ENCODE assay signal across 1 cellular context in the genomic region with DNA sequence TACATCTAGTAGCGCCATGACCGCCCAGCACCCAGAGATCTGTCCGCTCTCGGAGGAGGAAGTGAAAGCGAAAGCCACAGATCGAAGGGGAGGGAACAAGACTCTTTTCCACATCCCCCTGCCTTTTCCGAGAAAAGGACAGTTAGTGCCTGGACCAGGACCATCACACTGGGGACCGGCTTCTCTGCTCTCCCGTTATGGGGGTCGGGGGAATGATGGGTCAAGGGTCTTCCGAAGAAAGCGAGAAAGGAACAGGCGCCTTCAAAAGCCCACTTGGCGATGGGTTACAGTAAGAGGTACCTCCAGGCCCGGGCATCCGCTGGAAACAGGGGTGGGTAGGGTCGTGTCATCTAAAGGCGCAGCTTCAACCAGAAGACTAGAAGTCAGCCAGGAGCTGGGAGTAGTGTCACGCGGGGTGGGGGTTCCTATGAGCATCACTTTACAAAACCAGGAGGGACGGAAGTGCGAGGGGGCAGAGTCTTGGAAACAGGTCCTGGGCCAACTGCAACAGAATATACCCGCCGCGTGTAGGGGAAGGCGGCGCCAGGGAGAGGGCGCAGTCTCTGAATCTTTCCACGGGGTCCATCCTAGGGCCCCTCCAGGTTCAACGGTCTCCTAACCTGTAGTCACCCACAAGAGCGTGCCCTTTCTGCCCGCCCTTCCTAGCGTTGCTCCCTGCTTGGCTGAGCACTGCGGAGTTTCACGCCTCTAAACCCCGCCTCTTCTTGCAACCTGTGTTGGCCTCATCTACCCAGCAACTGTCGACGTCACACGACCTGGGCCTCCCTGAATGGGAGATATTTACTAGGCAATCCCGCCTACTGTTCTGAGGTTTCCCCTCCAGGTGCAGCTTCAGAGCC.
TF ChIP-seq lines count a peak whose summit lies in the region.

Gene PSMB8 (minus strand): TSS at position 69 of the 860 bp plus-strand sequence. CDS start 51 bp downstream, at position 18.

TF ChIP-seq in HepG2, 621 proteins besides CTCF, POLR2A, EP300 and RAD21 (continued from another document and continues in another):
- no peak; the same call in 1 of the 2 replicates for TF ChIP-seq PATZ1 (CRISPR knock-in tag; IDR thresholded peaks at IDR 0.05)
- peak; percentile 62; the same call in 1 of the 2 replicates for TF ChIP-seq SNAI1 (CRISPR knock-in tag; IDR thresholded peaks at IDR 0.05; ENCODE audit: borderline replicate concordance)
- TF ChIP-seq ZNF160 (CRISPR knock-in tag; IDR thresholded peaks at IDR 0.05) = peak; percentile 53; the same call in 1 of the 2 replicates
- no peak for TF ChIP-seq PLRG1 (conservative IDR thresholded peaks at IDR 0.05)
- peak; percentile 84; the same call in 1 of the 2 replicates for TF ChIP-seq SRY (CRISPR knock-in tag; IDR thresholded peaks at IDR 0.05)
- TF ChIP-seq TFAP4 (IDR thresholded peaks at IDR 0.05; ENCODE audit: borderline replicate concordance, low read depth) = no peak
- no peak for TF ChIP-seq TIGD3 (CRISPR knock-in tag; IDR thresholded peaks at IDR 0.05; ENCODE audit: borderline replicate concordance)
- no peak for TF ChIP-seq ZBTB39 (CRISPR knock-in tag; IDR thresholded peaks at IDR 0.05)
- no peak for TF ChIP-seq SP1 (IDR thresholded peaks at IDR 0.05)
- peak; percentile 43; the same call in 1 of the 2 replicates for TF ChIP-seq SP1 (CRISPR knock-in tag; IDR thresholded peaks at IDR 0.05)
- TF ChIP-seq FOXM1 (CRISPR knock-in tag; IDR thresholded peaks at IDR 0.05) = no peak
- peak; percentile 100 for TF ChIP-seq RFXANK (CRISPR knock-in tag; IDR thresholded peaks at IDR 0.05)
- peak; percentile 96 for TF ChIP-seq CREM (IDR thresholded peaks at IDR 0.05)
- TF ChIP-seq CREM (CRISPR knock-in tag; IDR thresholded peaks at IDR 0.05) = peak; percentile 67; the same call in 1 of the 2 replicates
- 0 out of 2 replicates have a peak, but pooled peaks have one; percentile 20 for TF ChIP-seq GFI1 (CRISPR knock-in tag; IDR thresholded peaks at IDR 0.05; ENCODE audit: borderline replicate concordance)
- TF ChIP-seq POGZ (CRISPR knock-in tag; IDR thresholded peaks at IDR 0.05) = peak; percentile 24; the same call in 1 of the 2 replicates
- peak; percentile 57; the same call in 1 of the 2 replicates for TF ChIP-seq TGIF2 (CRISPR knock-in tag; IDR thresholded peaks at IDR 0.05)
- no peak for TF ChIP-seq JUND (CRISPR knock-in tag; IDR thresholded peaks at IDR 0.05)
- TF ChIP-seq, protein P1, sequence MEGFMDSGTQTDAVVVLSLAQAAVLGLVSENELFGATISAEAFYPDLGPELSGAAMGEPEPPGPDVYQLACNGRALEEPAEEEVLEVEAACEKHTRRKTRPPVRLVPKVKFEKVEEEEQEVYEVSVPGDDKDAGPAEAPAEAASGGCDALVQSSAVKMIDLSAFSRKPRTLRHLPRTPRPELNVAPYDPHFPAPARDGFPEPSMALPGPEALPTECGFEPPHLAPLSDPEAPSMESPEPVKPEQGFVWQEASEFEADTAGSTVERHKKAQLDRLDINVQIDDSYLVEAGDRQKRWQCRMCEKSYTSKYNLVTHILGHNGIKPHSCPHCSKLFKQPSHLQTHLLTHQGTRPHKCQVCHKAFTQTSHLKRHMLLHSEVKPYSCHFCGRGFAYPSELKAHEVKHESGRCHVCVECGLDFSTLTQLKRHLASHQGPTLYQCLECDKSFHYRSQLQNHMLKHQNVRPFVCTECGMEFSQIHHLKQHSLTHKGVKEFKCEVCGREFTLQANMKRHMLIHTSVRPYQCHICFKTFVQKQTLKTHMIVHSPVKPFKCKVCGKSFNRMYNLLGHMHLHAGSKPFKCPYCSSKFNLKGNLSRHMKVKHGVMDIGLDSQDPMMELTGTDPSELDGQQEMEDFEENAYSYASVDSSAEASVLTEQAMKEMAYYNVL (CRISPR knock-in tag; IDR thresholded peaks at IDR 0.05; ENCODE audit: borderline replicate concordance) = peak; percentile 49; the same call in 1 of the 2 replicates
- TF ChIP-seq CBX5 (CRISPR knock-in tag; IDR thresholded peaks at IDR 0.05; ENCODE audit: borderline replicate concordance) = 0 out of 2 replicates have a peak, but pooled peaks have one; percentile 19
- TF ChIP-seq SP4 (CRISPR knock-in tag; IDR thresholded peaks at IDR 0.05) = peak; percentile 71
- peak; percentile 64; the same call in 1 of the 2 replicates for TF ChIP-seq NKX3-1 (CRISPR knock-in tag; IDR thresholded peaks at IDR 0.05)
- TF ChIP-seq, protein P2, sequence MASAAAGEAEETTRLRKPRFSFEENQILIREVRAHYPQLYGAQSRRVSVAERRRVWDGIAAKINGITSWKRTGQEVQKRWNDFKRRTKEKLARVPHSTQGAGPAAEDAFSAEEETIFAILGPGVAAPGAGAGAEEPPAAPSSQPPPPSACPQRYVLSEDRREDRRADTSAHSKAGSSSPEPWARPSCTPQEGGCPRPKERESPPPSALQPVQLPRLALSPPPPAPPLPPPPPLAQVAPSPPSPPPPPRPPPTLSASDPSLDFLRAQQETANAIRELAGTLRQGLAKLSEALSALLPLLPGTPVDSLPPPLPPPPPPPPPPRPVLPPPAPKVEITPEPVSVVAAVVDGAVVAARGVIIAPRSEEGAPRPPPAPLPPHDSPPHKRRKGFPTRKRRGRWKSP (CRISPR knock-in tag; IDR thresholded peaks at IDR 0.05) = peak; percentile 99
- TF ChIP-seq NFYB (CRISPR knock-in tag; IDR thresholded peaks at IDR 0.05) = peak; percentile 81
- 0 out of 2 replicates have a peak, but pooled peaks have one; percentile 27 for TF ChIP-seq JUN (CRISPR knock-in tag; IDR thresholded peaks at IDR 0.05)
- 0 out of 2 replicates have a peak, but pooled peaks have one; percentile 49 for TF ChIP-seq ESRRA (CRISPR knock-in tag; IDR thresholded peaks at IDR 0.05; ENCODE audit: low read depth)
- 0 out of 2 replicates have a peak, but pooled peaks have one; percentile 38 for TF ChIP-seq ZNF230 (CRISPR knock-in tag; IDR thresholded peaks at IDR 0.05)
- TF ChIP-seq KLF6 (CRISPR knock-in tag; IDR thresholded peaks at IDR 0.05) = peak; percentile 16; the same call in 1 of the 2 replicates
- peak; percentile 57; the same call in 1 of the 2 replicates for TF ChIP-seq SIN3A (IDR thresholded peaks at IDR 0.05; ENCODE audit: borderline replicate concordance, low read depth, low read length)
- peak; percentile 52; the same call in 1 of the 2 replicates for TF ChIP-seq ZNF510 (CRISPR knock-in tag; IDR thresholded peaks at IDR 0.05; ENCODE audit: low read depth)
- peak; percentile 27; the same call in 1 of the 2 replicates for TF ChIP-seq ZNF746 (CRISPR knock-in tag; IDR thresholded peaks at IDR 0.05)
- peak; percentile 32; the same call in 1 of the 2 replicates for TF ChIP-seq ETV5 (CRISPR knock-in tag; IDR thresholded peaks at IDR 0.05; ENCODE audit: borderline replicate concordance)
- TF ChIP-seq, protein P3, sequence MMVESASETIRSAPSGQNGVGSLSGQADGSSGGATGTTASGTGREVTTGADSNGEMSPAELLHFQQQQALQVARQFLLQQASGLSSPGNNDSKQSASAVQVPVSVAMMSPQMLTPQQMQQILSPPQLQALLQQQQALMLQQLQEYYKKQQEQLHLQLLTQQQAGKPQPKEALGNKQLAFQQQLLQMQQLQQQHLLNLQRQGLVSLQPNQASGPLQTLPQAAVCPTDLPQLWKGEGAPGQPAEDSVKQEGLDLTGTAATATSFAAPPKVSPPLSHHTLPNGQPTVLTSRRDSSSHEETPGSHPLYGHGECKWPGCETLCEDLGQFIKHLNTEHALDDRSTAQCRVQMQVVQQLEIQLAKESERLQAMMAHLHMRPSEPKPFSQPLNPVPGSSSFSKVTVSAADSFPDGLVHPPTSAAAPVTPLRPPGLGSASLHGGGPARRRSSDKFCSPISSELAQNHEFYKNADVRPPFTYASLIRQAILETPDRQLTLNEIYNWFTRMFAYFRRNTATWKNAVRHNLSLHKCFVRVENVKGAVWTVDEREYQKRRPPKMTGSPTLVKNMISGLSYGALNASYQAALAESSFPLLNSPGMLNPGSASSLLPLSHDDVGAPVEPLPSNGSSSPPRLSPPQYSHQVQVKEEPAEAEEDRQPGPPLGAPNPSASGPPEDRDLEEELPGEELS (CRISPR knock-in tag; IDR thresholded peaks at IDR 0.05) = no peak; the same call in none of the 2 replicates
- peak; percentile 69 for TF ChIP-seq YEATS4 (CRISPR knock-in tag; IDR thresholded peaks at IDR 0.05; ENCODE audit: borderline replicate concordance)
- TF ChIP-seq TAF1 (CRISPR knock-in tag; IDR thresholded peaks at IDR 0.05) = peak; percentile 40; the same call in 1 of the 2 replicates
- peak; percentile 33; the same call in 1 of the 2 replicates for TF ChIP-seq NAIF1 (CRISPR knock-in tag; IDR thresholded peaks at IDR 0.05; ENCODE audit: borderline replicate concordance)
- TF ChIP-seq THRA (CRISPR knock-in tag; IDR thresholded peaks at IDR 0.05; ENCODE audit: borderline replicate concordance) = 0 out of 2 replicates have a peak, but pooled peaks have one; percentile 4
- TF ChIP-seq SMAD3 (CRISPR knock-in tag; IDR thresholded peaks at IDR 0.05) = 0 out of 2 replicates have a peak, but pooled peaks have one; percentile 16
- TF ChIP-seq ZNF451 (CRISPR knock-in tag; IDR thresholded peaks at IDR 0.05) = no peak
- TF ChIP-seq ZNF383 (CRISPR knock-in tag; IDR thresholded peaks at IDR 0.05; ENCODE audit: borderline replicate concordance) = no peak; the same call in 1 of the 2 replicates
- no peak; the same call in 1 of the 2 replicates for TF ChIP-seq ZBTB42 (CRISPR knock-in tag; IDR thresholded peaks at IDR 0.05)
- peak; percentile 60; the same call in 1 of the 2 replicates for TF ChIP-seq ZNF616 (CRISPR knock-in tag; IDR thresholded peaks at IDR 0.05; ENCODE audit: low read depth)
- TF ChIP-seq BRD4 (CRISPR knock-in tag; IDR thresholded peaks at IDR 0.05) = peak; percentile 20; the same call in 1 of the 2 replicates
- TF ChIP-seq ZIK1 (CRISPR knock-in tag; IDR thresholded peaks at IDR 0.05; ENCODE audit: borderline replicate concordance, low read depth) = no peak
- peak; percentile 55 for TF ChIP-seq ZFY (CRISPR knock-in tag; IDR thresholded peaks at IDR 0.05)
- TF ChIP-seq CCDC6 (CRISPR knock-in tag; IDR thresholded peaks at IDR 0.05) = no peak; the same call in 1 of the 2 replicates
- TF ChIP-seq KDM5A (IDR thresholded peaks at IDR 0.05; ENCODE audit: borderline replicate concordance, low read length) = peak; percentile 59; the same call in 1 of the 2 replicates
- peak; percentile 81 for TF ChIP-seq NFYC (CRISPR knock-in tag; IDR thresholded peaks at IDR 0.05)
- peak; percentile 53 for TF ChIP-seq ELF3 (CRISPR knock-in tag; IDR thresholded peaks at IDR 0.05)
- peak; percentile 95 for TF ChIP-seq ATF1 (CRISPR knock-in tag; IDR thresholded peaks at IDR 0.05)
- TF ChIP-seq TBX3 (IDR thresholded peaks at IDR 0.05; ENCODE audit: borderline replicate concordance) = peak; percentile 81; the same call in 1 of the 2 replicates
- no peak for TF ChIP-seq ZNF180 (CRISPR knock-in tag; IDR thresholded peaks at IDR 0.05; ENCODE audit: borderline replicate concordance, low read depth)
- TF ChIP-seq ASH2L (IDR thresholded peaks at IDR 0.05; ENCODE audit: insufficient read length, low read depth, low read length) = peak; percentile 81
- peak; percentile 12; the same call in 1 of the 2 replicates for TF ChIP-seq ZMYM4 (CRISPR knock-in tag; IDR thresholded peaks at IDR 0.05)
